11 cellular contexts compared by ENCODE assay signal in the genomic region with DNA sequence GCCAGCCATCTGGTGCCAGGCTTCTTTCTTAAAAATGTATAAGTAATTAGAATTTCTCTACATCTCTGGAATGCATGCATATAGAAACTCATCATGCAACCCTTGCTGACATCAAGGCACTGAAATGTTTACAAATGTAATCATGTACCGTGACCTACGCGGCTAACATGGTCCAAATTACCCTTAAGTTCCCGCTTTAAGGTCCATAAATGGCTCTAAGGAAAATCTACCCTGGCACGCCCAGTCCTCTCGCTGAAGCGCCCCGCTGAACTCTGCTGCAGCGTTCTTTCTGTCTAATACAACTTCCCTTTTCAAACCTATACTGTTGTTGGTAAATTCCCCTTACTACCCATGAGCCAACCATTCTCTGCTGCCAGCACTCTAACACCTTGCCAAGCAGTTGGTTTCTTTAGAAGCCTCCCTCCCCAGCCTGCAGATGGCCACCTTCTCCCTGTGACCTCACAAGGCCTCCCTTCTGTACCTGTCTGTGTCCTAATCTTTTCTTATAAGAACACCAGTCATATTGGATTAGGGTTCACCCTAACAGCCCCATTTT. TPM values are rescaled to one million over a fixed set of nuclear protein-coding genes. Genes with fewer than 3 reads are reported as not detected.
DNase-seq lines count a peak whose midpoint lies in the region; ATAC-seq and TF ChIP-seq lines count a peak whose summit lies in the region.
"Had no signal": no experiment of that assay in that cellular context is flagged by ENCODE, and none has a peak within 500 bp of the region (broad histone marks: within the 10 kb centered on the region; RNA-seq: fewer than 3 reads in every experiment).

No MANE protein-coding gene starts in this region.

- H3K4me3 ChIP-seq in OCI-LY7 (ENCODE audit: low read depth, low read length, poor library complexity, severe bottlenecking) (no peak overlapping the region), left lung (no peak overlapping the region)

- H3K9me3 ChIP-seq in OCI-LY7 (ENCODE audit: low read length) (no peaks in the 10 kb centered on the region), left lung (no peaks in the 10 kb centered on the region)

- H3K27me3 Mint-ChIP-seq in CD14-positive monocyte (ENCODE audit: low read depth in 3 of 3), result peaks cover 0 to 9% (median 3%) of the 10 kb centered on the region in 3 donors
- peaks cover 16% of the 10 kb centered on the region for H3K27me3 Mint-ChIP-seq in activated T-helper 1 cell treated with anti-CD3 and anti-CD28 coated beads, Interleukin-12 subunit alpha, Interleukin-12 subunit beta, Interleukin-2, Interleukin-4 antibody, amounts not matched to agents 30 ng/mL and 10 ng/mL and 1 ng/mL, durations not matched to agents 14 hours and 24 hours and 36 hours (ENCODE audit: insufficient read depth)

- H3K79me2 ChIP-seq in OCI-LY7 (ENCODE audit: insufficient read depth, low read depth, low read length), result no peaks in the 10 kb centered on the region

- H3K9me2 ChIP-seq in OCI-LY7 (ENCODE audit: insufficient read depth, low read length), result no peaks in the 10 kb centered on the region

- H3K4me3 Mint-ChIP-seq in CD14-positive monocyte, result peak overlapping the region in 1 of 2 donors; percentile 53
- H3K4me3 Mint-ChIP-seq in activated T-helper 1 cell treated with anti-CD3 and anti-CD28 coated beads, Interleukin-12 subunit alpha, Interleukin-12 subunit beta, Interleukin-2, Interleukin-4 antibody, amounts not matched to agents 30 ng/mL and 10 ng/mL and 1 ng/mL, durations not matched to agents 14 hours and 24 hours and 36 hours, result no peak overlapping the region

- H3K36me3 ChIP-seq in OCI-LY7 (ENCODE audit: insufficient read depth, low read length) (no peaks in the 10 kb centered on the region), left lung (no peaks in the 10 kb centered on the region)

- H2AFZ ChIP-seq in OCI-LY7 (ENCODE audit: low read length), result peak overlapping the region; percentile 90

- H3K27ac ChIP-seq in OCI-LY7 (ENCODE audit: low read depth, low read length, poor library complexity, severe bottlenecking) (peak overlapping the region; percentile 10), left lung (peak overlapping the region in 1 of 2 donors; percentile 4)
- H3K27ac ChIP-seq: C4-2B had no signal

- H3K36me3 Mint-ChIP-seq in CD14-positive monocyte, result no peaks in the 10 kb centered on the region
- no peaks in the 10 kb centered on the region for H3K36me3 Mint-ChIP-seq in activated T-helper 1 cell treated with anti-CD3 and anti-CD28 coated beads, Interleukin-12 subunit alpha, Interleukin-12 subunit beta, Interleukin-2, Interleukin-4 antibody, amounts not matched to agents 30 ng/mL and 10 ng/mL and 1 ng/mL, durations not matched to agents 14 hours and 24 hours and 36 hours (ENCODE audit: low read depth)

- peak overlapping the region; percentile 77 to 89 (median 87) for H3K27ac Mint-ChIP-seq in CD14-positive monocyte
- H3K27ac Mint-ChIP-seq in activated T-helper 1 cell treated with anti-CD3 and anti-CD28 coated beads, Interleukin-12 subunit alpha, Interleukin-12 subunit beta, Interleukin-2, Interleukin-4 antibody, amounts not matched to agents 30 ng/mL and 10 ng/mL and 1 ng/mL, durations not matched to agents 14 hours and 24 hours and 36 hours, result no peak overlapping the region

- BruUV-seq in OCI-LY7 (replicated peaks; lab: Mats Ljungman, UMichigan), result no TSS peak

- peak overlapping the region; percentile 48 for H3K4me2 ChIP-seq in OCI-LY7 (ENCODE audit: low read length)

- POLR2A ChIA-PET in OCI-LY7 (lab: Charles Lee), result no interaction called here

- peak; percentile 74 for DNase-seq in CD14-positive monocyte (ENCODE audit: low spot score)
- peak; percentile 67 for DNase-seq in OCI-LY7 (ENCODE audit: low spot score)
- no peak for DNase-seq in left lung
- DNase-seq in activated T-helper 1 cell treated with anti-CD3 and anti-CD28 coated beads, Interleukin-12 subunit alpha, Interleukin-12 subunit beta, Interleukin-2, Interleukin-4 antibody, amounts not matched to agents 30 ng/mL and 10 ng/mL and 1 ng/mL, durations not matched to agents 14 hours and 24 hours and 36 hours (ENCODE audit: low spot score), result no peak
- no peak for DNase-seq in GOT3 (lab: John Stamatoyannopoulos, UW)
- no peak for DNase-seq in DMS79 treated with DMSO at 0.1 percent for 48 hours (lab: John Stamatoyannopoulos, UW)
- no peak for DNase-seq in iPS-NIHi7 (ENCODE audit: extremely low spot score)
- DNase-seq: NCI-H345; stimulated activated CD4-positive, alpha-beta T cell treated with anti-CD3 and anti-CD28 coated beads, Interleukin-4, amount 100 ng/mL, for 1 hour had no signal

- H3K9me3 Mint-ChIP-seq in CD14-positive monocyte, result peaks cover 0 to 2% (median 0%) of the 10 kb centered on the region in 7 donors
- no peaks in the 10 kb centered on the region for H3K9me3 Mint-ChIP-seq in activated T-helper 1 cell treated with anti-CD3 and anti-CD28 coated beads, Interleukin-12 subunit alpha, Interleukin-12 subunit beta, Interleukin-2, Interleukin-4 antibody, amounts not matched to agents 30 ng/mL and 10 ng/mL and 1 ng/mL, durations not matched to agents 14 hours and 24 hours and 36 hours

- H3K4me1 Mint-ChIP-seq in CD14-positive monocyte, result peaks cover 52% of the 10 kb centered on the region
- H3K4me1 Mint-ChIP-seq in activated T-helper 1 cell treated with anti-CD3 and anti-CD28 coated beads, Interleukin-12 subunit alpha, Interleukin-12 subunit beta, Interleukin-2, Interleukin-4 antibody, amounts not matched to agents 30 ng/mL and 10 ng/mL and 1 ng/mL, durations not matched to agents 14 hours and 24 hours and 36 hours (ENCODE audit: low read depth), result peaks cover 10% of the 10 kb centered on the region

- H3K4me1 ChIP-seq in OCI-LY7 (ENCODE audit: insufficient read depth, low read length, poor library complexity, severe bottlenecking) (peaks cover 52% of the 10 kb centered on the region), left lung (peaks cover 3 to 49% of the 10 kb centered on the region in 2 donors)

- TF ChIP-seq CTCF in CD14-positive monocyte (IDR thresholded peaks at IDR 0.05) (no peak), OCI-LY7 (conservative IDR thresholded peaks at IDR 0.05; ENCODE audit: low read length) (peak; percentile 59), left lung (IDR thresholded peaks at IDR 0.05) (no peak)

- CTCF ChIA-PET in OCI-LY7 (lab: Charles Lee; ENCODE audit: unreplicated experiment), result no interaction called here

- intact Hi-C loops in CD14-positive monocyte (cut with micrococcal nuclease) (loop anchor here in 1 of 2 donors (2.0 kb wide), 1 partner anchor 15 kb away; no protein-coding TSS in a partner anchor), OCI-LY7 (cut with micrococcal nuclease; ENCODE audit: unreplicated experiment) (no loop called here), left lung (cut with DNase I) (no loop called here)
- intact Hi-C loops in activated T-helper 1 cell treated with anti-CD3 and anti-CD28 coated beads, Interleukin-12 subunit alpha, Interleukin-12 subunit beta, Interleukin-2, Interleukin-4 antibody, amounts not matched to agents 30 ng/mL and 10 ng/mL and 1 ng/mL, durations not matched to agents 14 hours and 24 hours and 36 hours (cut with micrococcal nuclease), result no loop called here

- ATAC-seq in GM21825 (IDR thresholded peaks at IDR 0.05; ENCODE audit: unreplicated experiment), result peak; percentile 45
- peak; percentile 38 for ATAC-seq in left lung

- no peaks in the 10 kb centered on the region for H3K27me3 ChIP-seq in left lung

- no peaks in the 10 kb centered on the region for H4K20me1 ChIP-seq in OCI-LY7 (ENCODE audit: insufficient read depth, low read length)

RNA-seq across cellular contexts. Expression of gene HMOX1, which starts 13.5 kb away (rescaled TPM):
- polyA plus RNA-seq in CD14-positive monocyte, result 100 to 1,000 TPM; 180 to 233 TPM
- total RNA-seq in OCI-LY7 (2014; rRNA removed; shearing (Covaris generic)), result 2.2 and 2.9 TPM in 2 replicates
- total RNA-seq in OCI-LY7 (2022) (8.5 and 13.9 TPM in 2 replicates), left lung (100 to 1,000 TPM in 1 of 2 donors, 10 to 100 TPM in 1; 43.4 to 355 TPM)
- total RNA-seq in activated T-helper 1 cell treated with anti-CD3 and anti-CD28 coated beads, Interleukin-12 subunit alpha, Interleukin-12 subunit beta, Interleukin-2, Interleukin-4 antibody, amounts not matched to agents 30 ng/mL and 10 ng/mL and 1 ng/mL, durations not matched to agents 14 hours and 24 hours and 36 hours, result 1.6 and 2.0 TPM in 2 replicates

RNA-seq across cellular contexts. Expression of gene MCM5, which starts 32.5 kb away (rescaled TPM):
- 10 to 100 TPM; 23.4 to 25.5 TPM for polyA plus RNA-seq in CD14-positive monocyte
- 178 and 242 TPM in 2 replicates for total RNA-seq in OCI-LY7 (2014; rRNA removed; shearing (Covaris generic))
- total RNA-seq in OCI-LY7 (2022), result 360 TPM in 2 replicates
- total RNA-seq in left lung, result 10 to 100 TPM; 34.9 to 62.5 TPM
- 297 and 307 TPM in 2 replicates for total RNA-seq in activated T-helper 1 cell treated with anti-CD3 and anti-CD28 coated beads, Interleukin-12 subunit alpha, Interleukin-12 subunit beta, Interleukin-2, Interleukin-4 antibody, amounts not matched to agents 30 ng/mL and 10 ng/mL and 1 ng/mL, durations not matched to agents 14 hours and 24 hours and 36 hours

Comparison
In these comparisons a context has a peak if more than half of its experiments do, and no peak if none do; other contexts are left out.
1. DNase-seq: peak in CD14-positive monocyte (single experiment) and OCI-LY7 (single experiment); none in left lung (0 of 2), activated T-helper 1 cell treated with anti-CD3 and anti-CD28 coated beads, Interleukin-12 subunit alpha, Interleukin-12 subunit beta, Interleukin-2, Interleukin-4 antibody, amounts not matched to agents 30 ng/mL and 10 ng/mL and 1 ng/mL, durations not matched to agents 14 hours and 24 hours and 36 hours (single experiment), GOT3 (single experiment), DMS79 treated with DMSO at 0.1 percent for 48 hours (single experiment) and iPS-NIHi7 (single experiment).